In the genomic region with DNA sequence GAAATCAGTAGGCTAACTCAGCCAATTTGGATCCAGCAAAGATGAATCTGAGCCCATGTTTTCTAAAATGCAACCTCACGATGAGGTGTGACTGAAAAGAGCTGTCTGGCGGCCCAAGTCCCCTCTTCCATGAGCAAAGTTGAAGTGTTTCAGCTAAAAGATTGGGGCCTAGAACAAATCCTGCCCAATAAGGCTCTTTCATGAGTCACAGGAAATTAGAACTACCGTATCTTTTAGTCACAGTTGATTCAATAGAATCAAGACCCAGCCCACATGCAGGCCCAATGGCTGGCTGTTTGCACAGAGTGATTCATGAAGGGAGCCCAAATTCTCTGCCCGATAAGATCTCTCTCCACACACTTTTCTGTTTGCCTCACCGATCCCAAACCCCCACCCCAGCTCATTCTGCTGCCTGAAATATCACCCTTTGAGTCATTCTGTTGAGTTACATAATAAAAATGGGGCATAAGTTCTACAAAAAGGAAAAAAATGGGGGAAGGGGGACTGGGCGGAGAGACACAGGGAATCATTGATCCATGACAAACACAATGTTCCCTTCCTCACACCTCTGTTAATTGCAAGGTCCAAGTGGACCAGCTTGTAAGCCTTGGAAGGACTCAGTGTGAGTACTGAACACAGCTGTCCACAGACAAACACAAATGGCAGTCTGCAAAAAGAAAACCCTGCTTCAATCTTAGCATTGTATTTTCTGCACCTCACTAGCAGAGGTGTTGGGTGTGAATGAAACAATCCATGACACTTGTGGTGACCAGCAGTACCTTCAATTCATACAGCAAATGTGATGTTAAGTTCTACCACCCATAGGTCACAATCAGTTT, we compare ENCODE assay signal across 1 cellular context.
TF ChIP-seq lines count a peak whose summit lies in the region.

No MANE protein-coding gene starts in this region.

TF ChIP-seq in HepG2, 621 proteins besides CTCF, POLR2A, EP300 and RAD21 (continued from another document):
- TF ChIP-seq, protein P1, sequence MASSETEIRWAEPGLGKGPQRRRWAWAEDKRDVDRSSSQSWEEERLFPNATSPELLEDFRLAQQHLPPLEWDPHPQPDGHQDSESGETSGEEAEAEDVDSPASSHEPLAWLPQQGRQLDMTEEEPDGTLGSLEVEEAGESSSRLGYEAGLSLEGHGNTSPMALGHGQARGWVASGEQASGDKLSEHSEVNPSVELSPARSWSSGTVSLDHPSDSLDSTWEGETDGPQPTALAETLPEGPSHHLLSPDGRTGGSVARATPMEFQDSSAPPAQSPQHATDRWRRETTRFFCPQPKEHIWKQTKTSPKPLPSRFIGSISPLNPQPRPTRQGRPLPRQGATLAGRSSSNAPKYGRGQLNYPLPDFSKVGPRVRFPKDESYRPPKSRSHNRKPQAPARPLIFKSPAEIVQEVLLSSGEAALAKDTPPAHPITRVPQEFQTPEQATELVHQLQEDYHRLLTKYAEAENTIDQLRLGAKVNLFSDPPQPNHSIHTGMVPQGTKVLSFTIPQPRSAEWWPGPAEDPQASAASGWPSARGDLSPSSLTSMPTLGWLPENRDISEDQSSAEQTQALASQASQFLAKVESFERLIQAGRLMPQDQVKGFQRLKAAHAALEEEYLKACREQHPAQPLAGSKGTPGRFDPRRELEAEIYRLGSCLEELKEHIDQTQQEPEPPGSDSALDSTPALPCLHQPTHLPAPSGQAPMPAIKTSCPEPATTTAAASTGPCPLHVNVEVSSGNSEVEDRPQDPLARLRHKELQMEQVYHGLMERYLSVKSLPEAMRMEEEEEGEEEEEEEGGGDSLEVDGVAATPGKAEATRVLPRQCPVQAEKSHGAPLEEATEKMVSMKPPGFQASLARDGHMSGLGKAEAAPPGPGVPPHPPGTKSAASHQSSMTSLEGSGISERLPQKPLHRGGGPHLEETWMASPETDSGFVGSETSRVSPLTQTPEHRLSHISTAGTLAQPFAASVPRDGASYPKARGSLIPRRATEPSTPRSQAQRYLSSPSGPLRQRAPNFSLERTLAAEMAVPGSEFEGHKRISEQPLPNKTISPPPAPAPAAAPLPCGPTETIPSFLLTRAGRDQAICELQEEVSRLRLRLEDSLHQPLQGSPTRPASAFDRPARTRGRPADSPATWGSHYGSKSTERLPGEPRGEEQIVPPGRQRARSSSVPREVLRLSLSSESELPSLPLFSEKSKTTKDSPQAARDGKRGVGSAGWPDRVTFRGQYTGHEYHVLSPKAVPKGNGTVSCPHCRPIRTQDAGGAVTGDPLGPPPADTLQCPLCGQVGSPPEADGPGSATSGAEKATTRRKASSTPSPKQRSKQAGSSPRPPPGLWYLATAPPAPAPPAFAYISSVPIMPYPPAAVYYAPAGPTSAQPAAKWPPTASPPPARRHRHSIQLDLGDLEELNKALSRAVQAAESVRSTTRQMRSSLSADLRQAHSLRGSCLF (CRISPR knock-in tag; IDR thresholded peaks at IDR 0.05; ENCODE audit: borderline replicate concordance): no peak; the same call in 1 of the 2 replicates
- TF ChIP-seq ZNF788 (CRISPR knock-in tag; IDR thresholded peaks at IDR 0.05; ENCODE audit: borderline replicate concordance) (no peak), ZNF225 (CRISPR knock-in tag; IDR thresholded peaks at IDR 0.05) (no peak), MXD4 (CRISPR knock-in tag; IDR thresholded peaks at IDR 0.05) (no peak), ZNF83 (CRISPR knock-in tag; IDR thresholded peaks at IDR 0.05; ENCODE audit: borderline replicate concordance) (no peak), ZNF143 (CRISPR knock-in tag; IDR thresholded peaks at IDR 0.05) (no peak), KLF11 (CRISPR knock-in tag; IDR thresholded peaks at IDR 0.05) (no peak), ZNF354B (CRISPR knock-in tag; IDR thresholded peaks at IDR 0.05) (no peak), PHF21A (CRISPR knock-in tag; IDR thresholded peaks at IDR 0.05) (peak; percentile 98), ZFP36L1 (CRISPR knock-in tag; IDR thresholded peaks at IDR 0.05) (peak; percentile 72; the same call in 1 of the 2 replicates), ZSCAN20 (CRISPR knock-in tag; IDR thresholded peaks at IDR 0.05; ENCODE audit: borderline replicate concordance) (peak; percentile 34; the same call in 1 of the 2 replicates), ZNF816 (CRISPR knock-in tag; IDR thresholded peaks at IDR 0.05; ENCODE audit: borderline replicate concordance) (no peak), ZSCAN9 (CRISPR knock-in tag; IDR thresholded peaks at IDR 0.05; ENCODE audit: borderline replicate concordance) (no peak), RFXAP (CRISPR knock-in tag; IDR thresholded peaks at IDR 0.05; ENCODE audit: borderline replicate concordance) (peak; percentile 47; the same call in 1 of the 2 replicates), ZNF556 (CRISPR knock-in tag; IDR thresholded peaks at IDR 0.05; ENCODE audit: borderline replicate concordance) (no peak; the same call in 1 of the 2 replicates)
- TF ChIP-seq, protein P2, sequence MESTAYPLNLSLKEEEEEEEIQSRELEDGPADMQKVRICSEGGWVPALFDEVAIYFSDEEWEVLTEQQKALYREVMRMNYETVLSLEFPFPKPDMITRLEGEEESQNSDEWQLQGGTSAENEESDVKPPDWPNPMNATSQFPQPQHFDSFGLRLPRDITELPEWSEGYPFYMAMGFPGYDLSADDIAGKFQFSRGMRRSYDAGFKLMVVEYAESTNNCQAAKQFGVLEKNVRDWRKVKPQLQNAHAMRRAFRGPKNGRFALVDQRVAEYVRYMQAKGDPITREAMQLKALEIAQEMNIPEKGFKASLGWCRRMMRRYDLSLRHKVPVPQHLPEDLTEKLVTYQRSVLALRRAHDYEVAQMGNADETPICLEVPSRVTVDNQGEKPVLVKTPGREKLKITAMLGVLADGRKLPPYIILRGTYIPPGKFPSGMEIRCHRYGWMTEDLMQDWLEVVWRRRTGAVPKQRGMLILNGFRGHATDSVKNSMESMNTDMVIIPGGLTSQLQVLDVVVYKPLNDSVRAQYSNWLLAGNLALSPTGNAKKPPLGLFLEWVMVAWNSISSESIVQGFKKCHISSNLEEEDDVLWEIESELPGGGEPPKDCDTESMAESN (CRISPR knock-in tag; conservative IDR thresholded peaks at IDR 0.05): peak; percentile 7; the same call in 1 of the 2 replicates
- TF ChIP-seq, protein P3, sequence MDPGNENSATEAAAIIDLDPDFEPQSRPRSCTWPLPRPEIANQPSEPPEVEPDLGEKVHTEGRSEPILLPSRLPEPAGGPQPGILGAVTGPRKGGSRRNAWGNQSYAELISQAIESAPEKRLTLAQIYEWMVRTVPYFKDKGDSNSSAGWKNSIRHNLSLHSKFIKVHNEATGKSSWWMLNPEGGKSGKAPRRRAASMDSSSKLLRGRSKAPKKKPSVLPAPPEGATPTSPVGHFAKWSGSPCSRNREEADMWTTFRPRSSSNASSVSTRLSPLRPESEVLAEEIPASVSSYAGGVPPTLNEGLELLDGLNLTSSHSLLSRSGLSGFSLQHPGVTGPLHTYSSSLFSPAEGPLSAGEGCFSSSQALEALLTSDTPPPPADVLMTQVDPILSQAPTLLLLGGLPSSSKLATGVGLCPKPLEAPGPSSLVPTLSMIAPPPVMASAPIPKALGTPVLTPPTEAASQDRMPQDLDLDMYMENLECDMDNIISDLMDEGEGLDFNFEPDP (CRISPR knock-in tag; conservative IDR thresholded peaks at IDR 0.05): no peak
- TF ChIP-seq, protein P4, sequence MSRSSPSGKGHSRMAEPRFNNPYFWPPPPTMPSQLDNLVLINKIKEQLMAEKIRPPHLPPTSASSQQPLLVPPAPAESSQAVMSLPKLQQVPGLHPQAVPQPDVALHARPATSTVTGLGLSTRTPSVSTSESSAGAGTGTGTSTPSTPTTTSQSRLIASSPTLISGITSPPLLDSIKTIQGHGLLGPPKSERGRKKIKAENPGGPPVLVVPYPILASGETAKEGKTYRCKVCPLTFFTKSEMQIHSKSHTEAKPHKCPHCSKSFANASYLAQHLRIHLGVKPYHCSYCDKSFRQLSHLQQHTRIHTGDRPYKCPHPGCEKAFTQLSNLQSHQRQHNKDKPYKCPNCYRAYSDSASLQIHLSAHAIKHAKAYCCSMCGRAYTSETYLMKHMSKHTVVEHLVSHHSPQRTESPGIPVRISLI (CRISPR knock-in tag; IDR thresholded peaks at IDR 0.05; ENCODE audit: borderline replicate concordance): peak; percentile 56; the same call in 1 of the 2 replicates
